Comparison of ENCODE assay signal across 14 cellular contexts in the genomic region with DNA sequence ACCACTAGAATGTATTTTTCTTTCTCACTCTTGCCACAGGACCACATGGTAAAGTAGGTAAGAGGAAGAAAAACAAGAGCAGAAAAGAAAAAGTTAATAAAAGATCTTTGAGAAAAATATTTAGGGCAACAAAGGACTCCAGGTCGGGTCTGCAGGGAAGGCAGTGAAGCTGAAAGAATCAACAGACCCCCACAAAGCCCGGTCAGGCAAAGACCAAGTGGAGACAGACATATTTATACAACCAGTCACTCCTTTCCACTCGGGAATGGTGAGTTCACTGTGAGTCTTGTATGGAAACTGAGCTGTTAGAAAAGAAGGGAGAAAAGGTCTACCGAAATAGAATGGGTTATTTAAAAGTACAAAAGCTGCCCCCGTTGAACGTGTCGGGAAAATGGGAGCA. TPM values are rescaled to one million over a fixed set of nuclear protein-coding genes. Genes with fewer than 3 reads are reported as not detected.
DNase-seq lines count a peak whose midpoint lies in the region; ATAC-seq and TF ChIP-seq lines count a peak whose summit lies in the region.
"Had no signal": no experiment of that assay in that cellular context is flagged by ENCODE, and none has a peak within 500 bp of the region (broad histone marks: within the 10 kb centered on the region; RNA-seq: fewer than 3 reads in every experiment).

No MANE protein-coding gene starts in this region.

- peaks cover 3% of the 10 kb centered on the region for H3K36me3 Mint-ChIP-seq in chondrocyte (ENCODE audit: low read depth)
- peaks cover 13% of the 10 kb centered on the region for H3K36me3 Mint-ChIP-seq in natural killer cell treated with Interleukin-12 subunit alpha and Interleukin-12 subunit beta and Interleukin-15 and Interleukin-18, amount 100 ng/mL, for 72 hours

- H3K27ac Mint-ChIP-seq in stimulated activated naive CD8-positive, alpha-beta T cell treated with anti-CD3 and anti-CD28 coated beads, Interleukin-15, amount 100 ng/mL, for 72 hours: peak overlapping the region; percentile 62 to 96
- H3K27ac Mint-ChIP-seq in chondrocyte (ENCODE audit: unreplicated experiment): peak overlapping the region; percentile 83
- H3K27ac Mint-ChIP-seq in natural killer cell treated with Interleukin-12 subunit alpha and Interleukin-12 subunit beta and Interleukin-15 and Interleukin-18, amount 100 ng/mL, for 72 hours: peak overlapping the region; percentile 81 to 84

- TF ChIP-seq CTCF in chondrocyte (IDR thresholded peaks at IDR 0.05) (no peak), GM10248 (IDR thresholded peaks at IDR 0.05; ENCODE audit: control extremely low read depth, extremely low read depth, low read depth, missing control alignments) (no peak)

- no peak for DNase-seq in stimulated activated naive CD8-positive, alpha-beta T cell treated with anti-CD3 and anti-CD28 coated beads, Interleukin-15, amount 100 ng/mL, for 72 hours
- no peak for DNase-seq in stimulated activated naive CD8-positive, alpha-beta T cell treated with anti-CD3 and anti-CD28 coated beads, Interleukin-15, Interleukin-2, amounts not matched to agents 100 U/mL and 50 U/mL, for 24 hours
- DNase-seq in chondrocyte (ENCODE audit: low spot score): no peak
- DNase-seq in natural killer cell treated with Interleukin-12 subunit alpha and Interleukin-12 subunit beta and Interleukin-15 and Interleukin-18, amount 100 ng/mL, for 72 hours (ENCODE audit: low spot score): no peak
- no peak for DNase-seq in GM10248 (ENCODE audit: extremely low spot score)
- no peak for DNase-seq in DMS153 (lab: John Stamatoyannopoulos, UW)
- DNase-seq: activated CD8-positive, alpha-beta T cell treated with anti-CD3 and anti-CD28 coated beads for 36 hours; brain microvascular endothelial cell; MG63; NCI-H1436; NCI-H524; NK-92 treated with Interleukin-12 subunit alpha and Interleukin-12 subunit beta, amount 100 ng/mL, for 24 hours; SIG-M5 had no signal

- H3K27me3 Mint-ChIP-seq in stimulated activated naive CD8-positive, alpha-beta T cell treated with anti-CD3 and anti-CD28 coated beads, Interleukin-15, amount 100 ng/mL, for 72 hours: no peaks in the 10 kb centered on the region
- no peaks in the 10 kb centered on the region for H3K27me3 Mint-ChIP-seq in chondrocyte (ENCODE audit: low read depth)
- no peaks in the 10 kb centered on the region for H3K27me3 Mint-ChIP-seq in natural killer cell treated with Interleukin-12 subunit alpha and Interleukin-12 subunit beta and Interleukin-15 and Interleukin-18, amount 100 ng/mL, for 72 hours
- H3K27me3 Mint-ChIP-seq: activated CD8-positive, alpha-beta T cell treated with anti-CD3 and anti-CD28 coated beads for 36 hours had no signal

- no peak overlapping the region for H3K4me3 Mint-ChIP-seq in stimulated activated naive CD8-positive, alpha-beta T cell treated with anti-CD3 and anti-CD28 coated beads, Interleukin-15, amount 100 ng/mL, for 72 hours
- no peak overlapping the region for H3K4me3 Mint-ChIP-seq in chondrocyte (ENCODE audit: unreplicated experiment)
- no peak overlapping the region for H3K4me3 Mint-ChIP-seq in natural killer cell treated with Interleukin-12 subunit alpha and Interleukin-12 subunit beta and Interleukin-15 and Interleukin-18, amount 100 ng/mL, for 72 hours
- H3K4me3 Mint-ChIP-seq: activated CD8-positive, alpha-beta T cell treated with anti-CD3 and anti-CD28 coated beads for 36 hours had no signal

- peaks cover 66% of the 10 kb centered on the region for H3K4me1 Mint-ChIP-seq in stimulated activated naive CD8-positive, alpha-beta T cell treated with anti-CD3 and anti-CD28 coated beads, Interleukin-15, amount 100 ng/mL, for 72 hours
- H3K4me1 Mint-ChIP-seq in chondrocyte (ENCODE audit: low read depth): peaks cover 53% of the 10 kb centered on the region
- H3K4me1 Mint-ChIP-seq in natural killer cell treated with Interleukin-12 subunit alpha and Interleukin-12 subunit beta and Interleukin-15 and Interleukin-18, amount 100 ng/mL, for 72 hours (ENCODE audit: low read depth in 2 of 2): peaks cover 46 to 60% of the 10 kb centered on the region in 2 donors

- CTCF ChIA-PET in GM10248 (lab: Yijun Ruan, JAX): interaction anchor here (1.2 to 2.2 kb wide), 2 partner anchors 9 to 20 kb away, joined by 4 to 7 read pairs; no protein-coding TSS in a partner anchor

- peaks cover 7 to 45% of the 10 kb centered on the region in 2 donors for H3K9me3 Mint-ChIP-seq in stimulated activated naive CD8-positive, alpha-beta T cell treated with anti-CD3 and anti-CD28 coated beads, Interleukin-15, amount 100 ng/mL, for 72 hours
- no peaks in the 10 kb centered on the region for H3K9me3 Mint-ChIP-seq in chondrocyte (ENCODE audit: low read depth)
- no peaks in the 10 kb centered on the region for H3K9me3 Mint-ChIP-seq in natural killer cell treated with Interleukin-12 subunit alpha and Interleukin-12 subunit beta and Interleukin-15 and Interleukin-18, amount 100 ng/mL, for 72 hours

- no peak for ATAC-seq in stimulated activated naive CD8-positive, alpha-beta T cell treated with anti-CD3 and anti-CD28 coated beads, Interleukin-15, amount 100 ng/mL, for 72 hours
- ATAC-seq in stimulated activated naive CD8-positive, alpha-beta T cell treated with anti-CD3 and anti-CD28 coated beads, Interleukin-15, Interleukin-2, amounts not matched to agents 100 U/mL and 50 U/mL, for 24 hours: no peak
- no peak for ATAC-seq in natural killer cell treated with Interleukin-12 subunit alpha and Interleukin-12 subunit beta and Interleukin-15 and Interleukin-18, amount 100 ng/mL, for 72 hours
- no peak for ATAC-seq in HG03097 (IDR thresholded peaks at IDR 0.05; ENCODE audit: low FRiP score, unreplicated experiment)
- ATAC-seq: activated CD8-positive, alpha-beta T cell treated with anti-CD3 and anti-CD28 coated beads for 36 hours had no signal

- POLR2A ChIA-PET in GM10248 (lab: Yijun Ruan, JAX): no interaction called here

RNA-seq across cellular contexts. Expression of a gene that starts 28.0 kb away (rescaled TPM):
- total RNA-seq in chondrocyte: 113 to 165 TPM (median 156 TPM) in 3 replicates
- total RNA-seq in natural killer cell treated with Interleukin-12 subunit alpha and Interleukin-12 subunit beta and Interleukin-15 and Interleukin-18, amount 100 ng/mL, for 72 hours: 100 to 1,000 TPM; 108 to 200 TPM
